27 cellular contexts compared by ENCODE assay signal in the genomic region with DNA sequence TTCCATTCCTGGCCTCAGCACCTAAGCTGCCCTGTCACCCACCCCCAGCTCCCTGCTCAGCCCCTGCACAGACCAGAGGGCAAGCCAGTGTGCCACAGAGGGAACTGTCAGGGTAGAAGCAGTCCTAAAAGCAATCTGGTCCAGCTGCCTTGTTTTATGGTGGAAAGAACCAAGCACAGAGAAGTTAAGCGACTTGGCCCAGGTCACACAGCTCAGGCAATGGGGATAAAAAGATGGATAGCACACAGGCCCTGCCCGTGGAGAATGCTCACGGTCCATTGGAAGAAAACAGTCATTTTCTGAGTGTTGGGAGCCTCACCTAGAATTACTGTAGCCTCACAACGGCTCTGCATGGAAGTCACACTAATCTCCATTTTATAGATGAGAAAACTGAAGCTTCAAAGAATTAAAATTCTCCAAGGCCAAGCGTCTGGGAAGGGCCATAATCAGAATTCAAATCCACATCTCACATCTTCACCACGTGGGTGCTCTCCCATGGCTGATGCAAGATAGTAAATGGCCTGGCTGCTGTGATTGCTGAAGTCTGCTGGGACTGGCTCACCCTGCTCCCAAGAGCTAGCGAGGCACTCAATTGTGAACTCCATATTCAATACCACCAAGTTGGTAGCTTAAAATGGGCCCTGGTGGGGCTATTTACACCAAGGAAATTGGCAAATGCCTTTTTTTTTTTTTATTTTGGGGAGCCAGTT. TPM values are rescaled to one million over a fixed set of nuclear protein-coding genes. Genes with fewer than 3 reads are reported as not detected.
DNase-seq lines count a peak whose midpoint lies in the region; ATAC-seq, FAIRE-seq and TF ChIP-seq lines count a peak whose summit lies in the region.
"Had no signal": no experiment of that assay in that cellular context is flagged by ENCODE, and none has a peak within 500 bp of the region (broad histone marks: within the 10 kb centered on the region; RNA-seq: fewer than 3 reads in every experiment).

No MANE protein-coding gene starts in this region.

- intact Hi-C loops in PC-9 (cut with micrococcal nuclease; ENCODE audit: unreplicated experiment), result loop anchor here (5.0 kb wide), 1 partner anchor 70 kb away; no protein-coding TSS in a partner anchor
- intact Hi-C loops in lower lobe of right lung (cut with DNase I), result no loop called here

- H3K9me3 ChIP-seq in A549, result no peaks in the 10 kb centered on the region
- no peaks in the 10 kb centered on the region for H3K9me3 ChIP-seq in BLaER1
- no peaks in the 10 kb centered on the region for H3K9me3 ChIP-seq in PC-9 (ENCODE audit: insufficient read depth, low read depth)
- H3K9me3 ChIP-seq in lower lobe of right lung, result no peaks in the 10 kb centered on the region
- H3K9me3 ChIP-seq: BE2C, SJSA1 had no signal

- H3K27ac ChIP-seq in A549 (0 out of 6 replicates have a peak overlapping the region, but pooled peaks of 1 of the 2 experiments have one; percentile 11), BLaER1 (no peak overlapping the region), PC-9 (no peak overlapping the region), lower lobe of right lung (peak overlapping the region; percentile 75)
- H3K27ac ChIP-seq: HL-60, SJSA1 had no signal

- H3K4me2 ChIP-seq in A549 (peak overlapping the region; percentile 13; the same call in 1 of the 3 replicates), BLaER1 (peak overlapping the region; percentile 69; the same call in 1 of the 2 replicates), PC-9 (peak overlapping the region; percentile 21)

- CTCF ChIA-PET in A549 (lab: Yijun Ruan, JAX) (interaction anchor here (0.5 to 9.8 kb wide), 12 partner anchors 13 to 1518 kb away, joined by 3 to 112 read pairs (median 4); partner anchors contain the start of genes CDH23 and SLC29A3), PC-9 (lab: Charles Lee) (interaction anchor here (0.6 to 0.8 kb wide), 4 partner anchors 21 to 163 kb away, joined by 3 to 5 read pairs (median 4); no protein-coding TSS in a partner anchor)

- no TSS peak for BruUV-seq in PC-9 (replicated peaks; lab: Mats Ljungman, UMichigan)

- H3K27me3 ChIP-seq in BLaER1 (no peaks in the 10 kb centered on the region), PC-9 (ENCODE audit: insufficient read depth, low read depth) (no peaks in the 10 kb centered on the region), lower lobe of right lung (ENCODE audit: low read depth) (no peaks in the 10 kb centered on the region)
- H3K27me3 ChIP-seq: BE2C, SJSA1 had no signal

- TF ChIP-seq EP300 in A549 (IDR thresholded peaks at IDR 0.05), result no peak

- peaks cover 9% of the 10 kb centered on the region for H3K4me1 ChIP-seq in A549
- H3K4me1 ChIP-seq in BLaER1, result peaks cover 58% of the 10 kb centered on the region
- peaks cover 18% of the 10 kb centered on the region for H3K4me1 ChIP-seq in PC-9 (replicated peaks; ENCODE audit: insufficient read depth)
- H3K4me1 ChIP-seq in lower lobe of right lung, result peaks cover 45% of the 10 kb centered on the region
- H3K4me1 ChIP-seq: BE2C had no signal

- 63% methylated on average over 7 of the region's 7 CpGs for WGBS in A549 (ENCODE audit: missing lambda C conversion rate)

- ATAC-seq in A549 (no peak), lower lobe of right lung (no peak), HG02938 (IDR thresholded peaks at IDR 0.05; ENCODE audit: unreplicated experiment) (no peak)

- no peak for FAIRE-seq in A549 (lab: Jason Lieb, UNC)
- FAIRE-seq: G401.6 had no signal

- TF ChIP-seq CTCF in A549 (IDR thresholded peaks at IDR 0.05), result no peak
- no peak for TF ChIP-seq CTCF in PC-9 (conservative IDR thresholded peaks at IDR 0.05)
- TF ChIP-seq CTCF in lower lobe of right lung (IDR thresholded peaks at IDR 0.05), result no peak

- TF ChIP-seq RAD21 in A549 (conservative IDR thresholded peaks at IDR 0.05 in 1 of 2, IDR thresholded peaks at IDR 0.05 in 1 of 2), result no peak

- no peak overlapping the region for H3K9ac ChIP-seq in BLaER1

- no peak overlapping the region for H3K4me3 ChIP-seq in A549
- H3K4me3 ChIP-seq in BLaER1, result no peak overlapping the region
- no peak overlapping the region for H3K4me3 ChIP-seq in PC-9
- H3K4me3 ChIP-seq in lower lobe of right lung, result no peak overlapping the region
- H3K4me3 ChIP-seq: GM12878, SJSA1 had no signal

- H4K20me1 ChIP-seq in BLaER1 (no peaks in the 10 kb centered on the region), PC-9 (ENCODE audit: insufficient read depth) (no peaks in the 10 kb centered on the region)

- DNase-seq in A549 (ENCODE audit: low read depth in 1 of 2, low spot score in 1 of 2) (no peak), PC-9 (no peak), lower lobe of right lung (no peak), DMS53 (lab: John Stamatoyannopoulos, UW) (no peak), dedifferentiated amniotic fluid mesenchymal stem cell (ENCODE audit: extremely low spot score) (no peak)
- DNase-seq: BE2C; CD4-positive, CD25-positive, alpha-beta regulatory T cell; GOT3; HCEC 1CT; Kasumi-1; MV-4-11; NCI-H1105; NCI-H1436 treated with DMSO at 0.1 percent for 48 hours; NCI-H187 treated with DMSO at 0.1 percent for 48 hours; NCI-H2107; NCI-H446; NCI-H524 treated with DMSO at 0.1 percent for 48 hours; NCI-H774; Right ventricle myocardium superior; RPMI8226 had no signal

- no peaks in the 10 kb centered on the region; the same call in 1 of the 2 replicates for H3F3A ChIP-seq in PC-9 (ENCODE audit: insufficient read depth, low read depth)

- POLR2A ChIA-PET in A549 (lab: Yijun Ruan, JAX) (no interaction called here), PC-9 (lab: Charles Lee; ENCODE audit: unreplicated experiment) (no interaction called here)

- no peaks in the 10 kb centered on the region for H3K36me3 ChIP-seq in BLaER1
- H3K36me3 ChIP-seq in PC-9 (ENCODE audit: low read depth), result no peaks in the 10 kb centered on the region
- no peaks in the 10 kb centered on the region for H3K36me3 ChIP-seq in lower lobe of right lung
- H3K36me3 ChIP-seq: BE2C, SJSA1 had no signal

- H2AFZ ChIP-seq in PC-9, result no peak overlapping the region

- no peaks in the 10 kb centered on the region for H3K79me2 ChIP-seq in PC-9 (ENCODE audit: low read depth)

- no peak for TF ChIP-seq POLR2A in A549 (IDR thresholded peaks at IDR 0.05; ENCODE audit: low read length)

- no peaks in the 10 kb centered on the region for H3K9me2 ChIP-seq in PC-9 (ENCODE audit: insufficient read depth)

TF ChIP-seq in A549, 52 proteins besides CTCF, POLR2A, EP300 and RAD21 (continues in another document):
- no peak for TF ChIP-seq MYC (IDR thresholded peaks at IDR 0.05; ENCODE audit: borderline replicate concordance, low read length)
- TF ChIP-seq MAFK (IDR thresholded peaks at IDR 0.05; ENCODE audit: partially characterized antibody), result no peak
- TF ChIP-seq KDM5A (IDR thresholded peaks at IDR 0.05), result no peak
- no peak for TF ChIP-seq FOSL2 (IDR thresholded peaks at IDR 0.05)
- TF ChIP-seq FOSL2 (CRISPR knock-in tag; IDR thresholded peaks at IDR 0.05), result no peak
- TF ChIP-seq HEYL (CRISPR knock-in tag; IDR thresholded peaks at IDR 0.05), result no peak
- TF ChIP-seq RARB (CRISPR knock-in tag; IDR thresholded peaks at IDR 0.05), result no peak
- TF ChIP-seq, protein P1, sequence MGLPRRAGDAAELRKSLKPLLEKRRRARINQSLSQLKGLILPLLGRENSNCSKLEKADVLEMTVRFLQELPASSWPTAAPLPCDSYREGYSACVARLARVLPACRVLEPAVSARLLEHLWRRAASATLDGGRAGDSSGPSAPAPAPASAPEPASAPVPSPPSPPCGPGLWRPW (IDR thresholded peaks at IDR 0.05), result no peak
- no peak for TF ChIP-seq MAZ (IDR thresholded peaks at IDR 0.05; ENCODE audit: borderline replicate concordance, low read depth, low read length)
- TF ChIP-seq NPAS2 (CRISPR knock-in tag; IDR thresholded peaks at IDR 0.05; ENCODE audit: borderline replicate concordance), result no peak
- no peak for TF ChIP-seq TP53 (CRISPR knock-in tag; IDR thresholded peaks at IDR 0.05)
- TF ChIP-seq, protein P2, sequence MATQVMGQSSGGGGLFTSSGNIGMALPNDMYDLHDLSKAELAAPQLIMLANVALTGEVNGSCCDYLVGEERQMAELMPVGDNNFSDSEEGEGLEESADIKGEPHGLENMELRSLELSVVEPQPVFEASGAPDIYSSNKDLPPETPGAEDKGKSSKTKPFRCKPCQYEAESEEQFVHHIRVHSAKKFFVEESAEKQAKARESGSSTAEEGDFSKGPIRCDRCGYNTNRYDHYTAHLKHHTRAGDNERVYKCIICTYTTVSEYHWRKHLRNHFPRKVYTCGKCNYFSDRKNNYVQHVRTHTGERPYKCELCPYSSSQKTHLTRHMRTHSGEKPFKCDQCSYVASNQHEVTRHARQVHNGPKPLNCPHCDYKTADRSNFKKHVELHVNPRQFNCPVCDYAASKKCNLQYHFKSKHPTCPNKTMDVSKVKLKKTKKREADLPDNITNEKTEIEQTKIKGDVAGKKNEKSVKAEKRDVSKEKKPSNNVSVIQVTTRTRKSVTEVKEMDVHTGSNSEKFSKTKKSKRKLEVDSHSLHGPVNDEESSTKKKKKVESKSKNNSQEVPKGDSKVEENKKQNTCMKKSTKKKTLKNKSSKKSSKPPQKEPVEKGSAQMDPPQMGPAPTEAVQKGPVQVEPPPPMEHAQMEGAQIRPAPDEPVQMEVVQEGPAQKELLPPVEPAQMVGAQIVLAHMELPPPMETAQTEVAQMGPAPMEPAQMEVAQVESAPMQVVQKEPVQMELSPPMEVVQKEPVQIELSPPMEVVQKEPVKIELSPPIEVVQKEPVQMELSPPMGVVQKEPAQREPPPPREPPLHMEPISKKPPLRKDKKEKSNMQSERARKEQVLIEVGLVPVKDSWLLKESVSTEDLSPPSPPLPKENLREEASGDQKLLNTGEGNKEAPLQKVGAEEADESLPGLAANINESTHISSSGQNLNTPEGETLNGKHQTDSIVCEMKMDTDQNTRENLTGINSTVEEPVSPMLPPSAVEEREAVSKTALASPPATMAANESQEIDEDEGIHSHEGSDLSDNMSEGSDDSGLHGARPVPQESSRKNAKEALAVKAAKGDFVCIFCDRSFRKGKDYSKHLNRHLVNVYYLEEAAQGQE (IDR thresholded peaks at IDR 0.05), result no peak
- TF ChIP-seq CBX8 (IDR thresholded peaks at IDR 0.05), result no peak
- TF ChIP-seq ATOH8 (CRISPR knock-in tag; IDR thresholded peaks at IDR 0.05; ENCODE audit: low read depth), result no peak
- TF ChIP-seq NFE2L2 (conservative IDR thresholded peaks at IDR 0.05; ENCODE audit: low read length), result no peak

RNA-seq across cellular contexts. Expression of gene C10orf105, which starts 26.8 kb away (rescaled TPM):
- polyA plus RNA-seq in A549 (2011; rRNA removed) (not detected in 2 replicates), A549 (2017; fragmentation: RNase III; extraction: RNeasy Plus Mini Kit Qiagen cat#74134 plus additional on column Dnase treatment) (not detected in 3 replicates)
- polyA plus RNA-seq in A549 (2012; cell fraction: cytosol; rRNA removed), result not detected in 2 replicates
- polyA plus RNA-seq in A549 (2012; cell fraction: nucleus; rRNA removed), result not detected in 2 replicates
- not detected in 2 replicates for polyA minus RNA-seq in A549 (2011; rRNA and poly(A)+ RNA removed)
- total RNA-seq in PC-9 (2021) (not detected in 2 replicates), lower lobe of right lung (0.32 TPM)
- total RNA-seq: M059J, SJSA1 had no signal

Comparison
In these comparisons a context has a peak if more than half of its experiments do, and no peak if none do; other contexts are left out.
1. H3K4me2 ChIP-seq: peak in every context shown above with its lines; median percentile 69 in BLaER1; 21 in PC-9; 13 in A549.